12 cellular contexts compared by ENCODE assay signal in the genomic region with DNA sequence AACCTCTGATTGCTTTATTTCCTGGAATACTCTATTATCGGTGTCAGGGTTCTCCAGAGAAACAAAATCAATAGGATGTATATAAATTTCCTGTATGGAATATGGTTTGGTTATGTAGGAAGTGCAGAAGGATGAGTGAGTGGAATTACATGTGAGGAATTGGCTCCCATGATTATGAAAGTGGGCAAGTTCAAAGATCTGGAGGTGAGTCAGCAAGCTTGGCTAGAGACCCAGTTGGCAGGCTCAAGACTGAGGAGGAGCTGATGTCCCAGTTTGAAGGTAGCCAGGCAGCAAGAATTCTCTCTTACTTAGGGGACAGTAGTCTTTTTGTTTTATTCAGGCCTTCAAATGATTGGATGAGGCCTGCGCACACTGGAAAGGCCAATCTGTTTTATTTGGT. TPM values are rescaled to one million over a fixed set of nuclear protein-coding genes. Genes with fewer than 3 reads are reported as not detected.
A peak's percentile ranks its signal among the peaks of the same experiment; 100 is the strongest.
DNase-seq lines count a peak whose midpoint lies in the region; ATAC-seq, FAIRE-seq and TF ChIP-seq lines count a peak whose summit lies in the region.
"Had no signal": no experiment of that assay in that cellular context is flagged by ENCODE, and none has a peak within 500 bp of the region (broad histone marks: within the 10 kb centered on the region; RNA-seq: fewer than 3 reads in every experiment).

No MANE protein-coding gene starts in this region.

- CTCF ChIA-PET in AG04450 (lab: Charles Lee): interaction anchor here (1.0 kb wide), 1 partner anchor 21 kb away, joined by 3 read pairs; no protein-coding TSS in a partner anchor
- CTCF ChIA-PET in activated naive CD4-positive, alpha-beta T cell treated with anti-CD3 and anti-CD28 coated beads, Interleukin-2, amount 10 ng/mL, durations not matched to agents 7 days and 5 days (lab: Charles Lee): interaction anchor here (1.3 kb wide), 1 partner anchor 8 kb away, joined by 3 read pairs; no protein-coding TSS in a partner anchor

- H3K9me3 Mint-ChIP-seq in activated naive CD4-positive, alpha-beta T cell treated with anti-CD3 and anti-CD28 coated beads, Interleukin-2, amount 10 ng/mL, durations not matched to agents 7 days and 5 days: no peaks in the 10 kb centered on the region
- no peaks in the 10 kb centered on the region for H3K9me3 Mint-ChIP-seq in activated T-cell treated with anti-CD3 and anti-CD28 coated beads, Interleukin-2, amount 50 U/mL, for 4 hours

- peak; percentile 23 for FAIRE-seq in bronchial epithelial cell (lab: Jason Lieb, UNC)

- POLR2A ChIA-PET in AG04450 (lab: Yijun Ruan, JAX): interaction anchor here (0.5 to 0.8 kb wide), 2 partner anchors 111 to 151 kb away, joined by 4 read pairs; no protein-coding TSS in a partner anchor

- TF ChIP-seq CTCF in AG04450 (IDR thresholded peaks at IDR 0.05; ENCODE audit: low read depth, low read length): no peak
- TF ChIP-seq CTCF in bronchial epithelial cell (IDR thresholded peaks at IDR 0.05; ENCODE audit: insufficient read depth, low read length, severe bottlenecking): no peak

- no peaks in the 10 kb centered on the region for H3K36me3 Mint-ChIP-seq in activated naive CD4-positive, alpha-beta T cell treated with anti-CD3 and anti-CD28 coated beads, Interleukin-2, amount 10 ng/mL, durations not matched to agents 7 days and 5 days
- H3K36me3 Mint-ChIP-seq in activated T-cell treated with anti-CD3 and anti-CD28 coated beads, Interleukin-2, amount 50 U/mL, for 4 hours (ENCODE audit: insufficient read depth): no peaks in the 10 kb centered on the region

- no peak overlapping the region for H3K4me3 Mint-ChIP-seq in activated naive CD4-positive, alpha-beta T cell treated with anti-CD3 and anti-CD28 coated beads, Interleukin-2, amount 10 ng/mL, durations not matched to agents 7 days and 5 days
- no peak overlapping the region for H3K4me3 Mint-ChIP-seq in activated T-cell treated with anti-CD3 and anti-CD28 coated beads, Interleukin-2, amount 50 U/mL, for 4 hours
- H3K4me3 Mint-ChIP-seq: CD14-positive monocyte had no signal

- H3K27me3 ChIP-seq in AG04450 (ENCODE audit: control insufficient read depth, insufficient read depth, low read length) (no peaks in the 10 kb centered on the region), bronchial epithelial cell (ENCODE audit: control insufficient read depth, insufficient read depth, low read length) (no peaks in the 10 kb centered on the region)
- H3K27me3 ChIP-seq: colonic mucosa had no signal

- no peak overlapping the region for H3K27ac ChIP-seq in AG04450 (ENCODE audit: low read depth, low read length)
- H3K27ac ChIP-seq: colonic mucosa had no signal

- H3K27me3 Mint-ChIP-seq in activated naive CD4-positive, alpha-beta T cell treated with anti-CD3 and anti-CD28 coated beads, Interleukin-2, amount 10 ng/mL, durations not matched to agents 7 days and 5 days: no peaks in the 10 kb centered on the region
- H3K27me3 Mint-ChIP-seq in activated T-cell treated with anti-CD3 and anti-CD28 coated beads, Interleukin-2, amount 50 U/mL, for 4 hours (ENCODE audit: low read depth): peaks cover 5% of the 10 kb centered on the region

- ATAC-seq in HG02970 (IDR thresholded peaks at IDR 0.05; ENCODE audit: low FRiP score, unreplicated experiment): no peak
- ATAC-seq in stimulated activated naive CD8-positive, alpha-beta T cell treated with anti-CD3 and anti-CD28 coated beads, Interleukin-15, Interleukin-2, amounts not matched to agents 100 U/mL and 50 U/mL, for 24 hours: no peak
- no peak for ATAC-seq in activated T-cell treated with anti-CD3 and anti-CD28 coated beads, Interleukin-2, amount 50 U/mL, for 4 hours

- peak; percentile 74 for DNase-seq in AG04450 (ENCODE audit: low read depth, low spot score)
- DNase-seq in LHCN-M2 (ENCODE audit: low read depth): peak; percentile 74
- peak; percentile 95 for DNase-seq in bronchial epithelial cell (ENCODE audit: low read depth)
- peak; percentile 67 to 94 for DNase-seq in lung microvascular endothelial cell (ENCODE audit: low read depth in 2 of 2)
- no peak for DNase-seq in stimulated activated naive CD8-positive, alpha-beta T cell treated with anti-CD3 and anti-CD28 coated beads, Interleukin-15, Interleukin-2, amounts not matched to agents 100 U/mL and 50 U/mL, for 24 hours
- no peak for DNase-seq in activated naive CD4-positive, alpha-beta T cell treated with anti-CD3 and anti-CD28 coated beads, Interleukin-2, amount 10 ng/mL, durations not matched to agents 7 days and 5 days
- no peak for DNase-seq in activated T-cell treated with anti-CD3 and anti-CD28 coated beads, Interleukin-2, amount 50 U/mL, for 4 hours
- DNase-seq: colonic mucosa, NCI-H1930 had no signal

- no peak overlapping the region for H3K27ac Mint-ChIP-seq in activated naive CD4-positive, alpha-beta T cell treated with anti-CD3 and anti-CD28 coated beads, Interleukin-2, amount 10 ng/mL, durations not matched to agents 7 days and 5 days

- H3K4me3 ChIP-seq in AG04450 (ENCODE audit: low read depth, low read length) (no peak overlapping the region), bronchial epithelial cell (ENCODE audit: low read depth, low read length) (no peak overlapping the region)
- H3K4me3 ChIP-seq: colonic mucosa, HAP-1 had no signal

- no peaks in the 10 kb centered on the region for H3K36me3 ChIP-seq in bronchial epithelial cell (ENCODE audit: control insufficient read depth, insufficient read depth, low read length)
- H3K36me3 ChIP-seq: colonic mucosa, HAP-1 had no signal

- no peaks in the 10 kb centered on the region for H3K9me3 ChIP-seq in AG04450 (ENCODE audit: control insufficient read depth, insufficient read depth, low read length)
- H3K9me3 ChIP-seq: colonic mucosa, HAP-1 had no signal

- H3K4me1 Mint-ChIP-seq in activated naive CD4-positive, alpha-beta T cell treated with anti-CD3 and anti-CD28 coated beads, Interleukin-2, amount 10 ng/mL, durations not matched to agents 7 days and 5 days: no peaks in the 10 kb centered on the region
- H3K4me1 Mint-ChIP-seq in activated T-cell treated with anti-CD3 and anti-CD28 coated beads, Interleukin-2, amount 50 U/mL, for 4 hours (ENCODE audit: low read depth): no peaks in the 10 kb centered on the region

RNA-seq across cellular contexts. Expression of a gene that starts 57.5 kb away (rescaled TPM):
- 11.0 and 11.1 TPM in 2 replicates for polyA plus RNA-seq in AG04450 (2011; rRNA removed)
- polyA minus RNA-seq in AG04450 (2011; rRNA and poly(A)+ RNA removed): 9.6 and 11.8 TPM in 2 replicates
- 23.1 and 44.1 TPM in 2 replicates for total RNA-seq in LHCN-M2 (2014; rRNA removed)
- polyA plus RNA-seq in LHCN-M2 (2012): 67.0 TPM
- 5.8 and 8.1 TPM in 2 replicates for total RNA-seq in bronchial epithelial cell
- total RNA-seq in lung microvascular endothelial cell: 2.2 and 3.0 TPM in 2 replicates
- total RNA-seq in activated T-cell treated with anti-CD3 and anti-CD28 coated beads, Interleukin-2, amount 50 U/mL, for 4 hours: 1 to 10 TPM in 2 of 3 donors, under 1 TPM in 1; 0.96 to 1.4 (median 1.3) TPM

Comparison
In these comparisons a context has a peak if more than half of its experiments do, and no peak if none do; other contexts are left out.
1. DNase-seq: peak in AG04450 (single experiment), LHCN-M2 (single experiment), bronchial epithelial cell (single experiment) and lung microvascular endothelial cell (2 of 2); none in stimulated activated naive CD8-positive, alpha-beta T cell treated with anti-CD3 and anti-CD28 coated beads, Interleukin-15, Interleukin-2, amounts not matched to agents 100 U/mL and 50 U/mL, for 24 hours (single experiment), activated naive CD4-positive, alpha-beta T cell treated with anti-CD3 and anti-CD28 coated beads, Interleukin-2, amount 10 ng/mL, durations not matched to agents 7 days and 5 days (single experiment) and activated T-cell treated with anti-CD3 and anti-CD28 coated beads, Interleukin-2, amount 50 U/mL, for 4 hours (single experiment).